8 cellular contexts compared by ENCODE assay signal in genomic region chr5:150356575-150357284, GRCh38. TPM values are rescaled to one million over a fixed set of nuclear protein-coding genes. Genes with fewer than 3 reads are reported as not detected.
DNase-seq lines count a peak whose midpoint lies in the region; ATAC-seq and TF ChIP-seq lines count a peak whose summit lies in the region.

No MANE protein-coding gene starts in this region.

- WGBS in suprapubic skin = 63% methylated on average over 10 of the region's 10 CpGs

- no peak for ATAC-seq in activated naive CD8-positive, alpha-beta T cell treated with anti-CD3 and anti-CD28 coated beads, Interleukin-2, amount 50 U/mL, for 24 hours
- ATAC-seq in left lung = no peak

- peak overlapping the region; percentile 92 for H3K4me3 Mint-ChIP-seq in activated CD4-positive, alpha-beta T cell treated with anti-CD3 and anti-CD28 coated beads, Interleukin-2, amount 10 ng/mL, durations not matched to agents 24 days and 14 days
- H3K4me3 Mint-ChIP-seq in activated naive CD8-positive, alpha-beta T cell treated with anti-CD3 and anti-CD28 coated beads, Interleukin-2, amount 50 U/mL, for 24 hours = peak overlapping the region; percentile 88

- H3K27ac ChIP-seq in left lung (peak overlapping the region in 1 of 2 donors; percentile 74), suprapubic skin (no peak overlapping the region)

- H3K27me3 Mint-ChIP-seq in activated CD4-positive, alpha-beta T cell treated with anti-CD3 and anti-CD28 coated beads, Interleukin-2, amount 10 ng/mL, durations not matched to agents 24 days and 14 days = peaks cover 12% of the 10 kb centered on the region
- H3K27me3 Mint-ChIP-seq in activated naive CD8-positive, alpha-beta T cell treated with anti-CD3 and anti-CD28 coated beads, Interleukin-2, amount 50 U/mL, for 24 hours = no peaks in the 10 kb centered on the region

- H3K36me3 ChIP-seq in left lung = peaks cover 0 to 10% of the 10 kb centered on the region in 2 donors
- peaks cover 9% of the 10 kb centered on the region for H3K36me3 ChIP-seq in suprapubic skin

- no peaks in the 10 kb centered on the region for H3K27me3 ChIP-seq in left lung
- no peaks in the 10 kb centered on the region for H3K27me3 ChIP-seq in suprapubic skin

- DNase-seq in activated CD4-positive, alpha-beta T cell treated with anti-CD3 and anti-CD28 coated beads, Interleukin-2, amount 10 ng/mL, durations not matched to agents 24 days and 14 days = peak; percentile 64
- DNase-seq in activated CD4-positive, alpha-beta T cell treated with anti-CD3 and anti-CD28 coated beads for 1 hour = no peak
- DNase-seq in activated naive CD8-positive, alpha-beta T cell treated with anti-CD3 and anti-CD28 coated beads, Interleukin-2, amount 50 U/mL, for 24 hours = no peak
- no peak for DNase-seq in left lung
- no peak for DNase-seq in suprapubic skin (ENCODE audit: low spot score in 2 of 2)
- no peak for DNase-seq in HK-2 (ENCODE audit: unreplicated experiment)
- no peak for DNase-seq in NCI-H1930 (lab: John Stamatoyannopoulos, UW)
- no peak for DNase-seq in COLO668 (lab: John Stamatoyannopoulos, UW; ENCODE audit: unreplicated experiment)

- H3K4me1 ChIP-seq in left lung (peaks cover 0 to 34% of the 10 kb centered on the region in 2 donors), suprapubic skin (peaks cover 21% of the 10 kb centered on the region)

- no peaks in the 10 kb centered on the region for H3K9me3 Mint-ChIP-seq in activated CD4-positive, alpha-beta T cell treated with anti-CD3 and anti-CD28 coated beads, Interleukin-2, amount 10 ng/mL, durations not matched to agents 24 days and 14 days
- no peaks in the 10 kb centered on the region for H3K9me3 Mint-ChIP-seq in activated naive CD8-positive, alpha-beta T cell treated with anti-CD3 and anti-CD28 coated beads, Interleukin-2, amount 50 U/mL, for 24 hours

- peak overlapping the region; percentile 96 to 98 for H3K4me3 ChIP-seq in left lung
- H3K4me3 ChIP-seq in suprapubic skin = peak overlapping the region; percentile 96

- peak overlapping the region; percentile 81 for H3K27ac Mint-ChIP-seq in activated CD4-positive, alpha-beta T cell treated with anti-CD3 and anti-CD28 coated beads, Interleukin-2, amount 10 ng/mL, durations not matched to agents 24 days and 14 days
- H3K27ac Mint-ChIP-seq in activated naive CD8-positive, alpha-beta T cell treated with anti-CD3 and anti-CD28 coated beads, Interleukin-2, amount 50 U/mL, for 24 hours = peak overlapping the region; percentile 87

- intact Hi-C loops in activated CD4-positive, alpha-beta T cell treated with anti-CD3 and anti-CD28 coated beads, Interleukin-2, amount 10 ng/mL, durations not matched to agents 24 days and 14 days (cut with micrococcal nuclease) = loop anchor here (1.0 to 5.0 kb wide), 8 partner anchors 56 to 1414 kb away; partner anchors contain the start of genes CD74, CSNK1A1, G3BP1 and GRPEL2
- intact Hi-C loops in left lung (cut with DNase I) = no loop called here

- peaks cover 20% of the 10 kb centered on the region for H3K36me3 Mint-ChIP-seq in activated CD4-positive, alpha-beta T cell treated with anti-CD3 and anti-CD28 coated beads, Interleukin-2, amount 10 ng/mL, durations not matched to agents 24 days and 14 days (ENCODE audit: low read depth)
- peaks cover 30% of the 10 kb centered on the region for H3K36me3 Mint-ChIP-seq in activated naive CD8-positive, alpha-beta T cell treated with anti-CD3 and anti-CD28 coated beads, Interleukin-2, amount 50 U/mL, for 24 hours (ENCODE audit: low read depth)

- no peak for TF ChIP-seq EP300 in suprapubic skin (IDR thresholded peaks at IDR 0.05)

- TF ChIP-seq CTCF in left lung (IDR thresholded peaks at IDR 0.05) = no peak
- no peak for TF ChIP-seq CTCF in suprapubic skin (IDR thresholded peaks at IDR 0.05)

- TF ChIP-seq POLR2A in suprapubic skin (IDR thresholded peaks at IDR 0.05) = no peak

- H3K4me1 Mint-ChIP-seq in activated CD4-positive, alpha-beta T cell treated with anti-CD3 and anti-CD28 coated beads, Interleukin-2, amount 10 ng/mL, durations not matched to agents 24 days and 14 days = peaks cover 26% of the 10 kb centered on the region
- H3K4me1 Mint-ChIP-seq in activated naive CD8-positive, alpha-beta T cell treated with anti-CD3 and anti-CD28 coated beads, Interleukin-2, amount 50 U/mL, for 24 hours = peaks cover 36% of the 10 kb centered on the region

- H3K9me3 ChIP-seq in left lung (no peaks in the 10 kb centered on the region), suprapubic skin (no peaks in the 10 kb centered on the region)

RNA-seq across cellular contexts. Expression of gene TCOF1, which starts 0.8 kb away (rescaled TPM):
- total RNA-seq in activated CD4-positive, alpha-beta T cell treated with anti-CD3 and anti-CD28 coated beads, Interleukin-2, amount 10 ng/mL, durations not matched to agents 24 days and 14 days = 130 and 140 TPM in 2 replicates
- total RNA-seq in left lung (10 to 100 TPM; 21.8 to 32.5 TPM), suprapubic skin (10 to 100 TPM; 32.1 to 54.2 (median 33.1) TPM)

RNA-seq across cellular contexts. Expression of gene ARSI, which starts 54.0 kb away (rescaled TPM):
- not detected in 2 replicates for total RNA-seq in activated CD4-positive, alpha-beta T cell treated with anti-CD3 and anti-CD28 coated beads, Interleukin-2, amount 10 ng/mL, durations not matched to agents 24 days and 14 days
- total RNA-seq in left lung = 1 to 10 TPM; 6.6 to 7.5 TPM
- 1 to 10 TPM; 2.7 to 5.4 (median 3.9) TPM for total RNA-seq in suprapubic skin

RNA-seq across cellular contexts. Expression of gene CD74, which starts 56.0 kb away (rescaled TPM):
- total RNA-seq in activated CD4-positive, alpha-beta T cell treated with anti-CD3 and anti-CD28 coated beads, Interleukin-2, amount 10 ng/mL, durations not matched to agents 24 days and 14 days = 322 and 325 TPM in 2 replicates
- 1,000 to 10,000 TPM; 1,866 to 2,212 TPM for total RNA-seq in left lung
- total RNA-seq in suprapubic skin = 1,000 to 10,000 TPM in 1 of 4 donors, 100 to 1,000 TPM in 3; 433 to 1,002 (median 776) TPM
